16 cellular contexts compared by ENCODE assay signal in genomic region chr7:99685871-99686608, GRCh38. TPM values are rescaled to one million over a fixed set of nuclear protein-coding genes. Genes with fewer than 3 reads are reported as not detected.
"Had no signal": no experiment of that assay in that cellular context is flagged by ENCODE, and none has a peak within 500 bp of the region (broad histone marks: within the 10 kb centered on the region; RNA-seq: fewer than 3 reads in every experiment).

No MANE protein-coding gene starts in this region.

RNA-seq across cellular contexts. Expression of gene CYP3A5, which starts 6.2 kb away (rescaled TPM):
- total RNA-seq: lung microvascular endothelial cell; myocyte; natural killer cell treated with Interleukin-12 subunit alpha and Interleukin-12 subunit beta and Interleukin-15 and Interleukin-18, amount 100 ng/mL, for 72 hours; pulmonary artery endothelial cell; smooth muscle cell had no signal
- polyA plus RNA-seq: neural cell had no signal

RNA-seq across cellular contexts. Expression of gene CYP3A7, which starts 49.0 kb away (rescaled TPM):
- total RNA-seq: left cardiac atrium; left ventricle myocardium superior; lung microvascular endothelial cell; mesenteric fat pad; naive thymus-derived CD4-positive, alpha-beta T cell; natural killer cell treated with Interleukin-12 subunit alpha and Interleukin-12 subunit beta and Interleukin-15 and Interleukin-18, amount 100 ng/mL, for 72 hours; progenitor cell of endocrine pancreas; pulmonary artery endothelial cell; renal cortical epithelial cell; testis; thyroid gland; vagina had no signal
- polyA plus RNA-seq: keratinocyte, neural cell had no signal
